14 cellular contexts compared by ENCODE assay signal in the genomic region with DNA sequence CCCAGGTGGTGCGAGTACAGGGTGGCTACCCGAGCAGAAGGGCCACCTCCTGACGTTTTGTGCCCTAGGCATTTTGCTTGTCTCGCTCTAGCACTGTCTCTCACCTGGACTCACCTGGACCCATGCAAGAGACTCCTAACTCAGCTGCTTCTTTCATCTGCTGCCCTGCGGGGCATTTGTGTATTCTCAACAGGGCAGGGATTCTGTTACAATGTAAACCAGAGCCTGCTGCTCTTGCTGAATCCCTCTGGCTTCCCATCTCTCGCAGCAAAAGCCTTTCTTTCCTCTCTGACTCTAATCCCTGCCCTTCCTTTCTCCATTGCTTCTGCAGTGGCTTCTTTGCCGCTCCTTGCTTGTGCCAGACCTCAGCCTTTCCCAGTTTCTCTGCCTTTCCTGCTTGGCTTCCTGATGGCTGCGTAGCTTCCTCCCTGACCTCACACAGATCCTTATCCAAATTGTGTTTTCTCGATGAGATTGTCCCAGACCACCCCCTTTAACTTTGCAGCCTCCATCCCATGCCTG. TPM values are rescaled to one million over a fixed set of nuclear protein-coding genes. Genes with fewer than 3 reads are reported as not detected.
DNase-seq lines count a peak whose midpoint lies in the region; ATAC-seq and TF ChIP-seq lines count a peak whose summit lies in the region.
"Had no signal": no experiment of that assay in that cellular context is flagged by ENCODE, and none has a peak within 500 bp of the region (broad histone marks: within the 10 kb centered on the region; RNA-seq: fewer than 3 reads in every experiment).

No MANE protein-coding gene starts in this region.

- 68% methylated on average over 9 of the region's 9 CpGs for WGBS in mammary epithelial cell (ENCODE audit: low coverage, missing lambda C conversion rate)

- no peak overlapping the region for H2AFZ ChIP-seq in mammary epithelial cell (ENCODE audit: low read depth, low read length)

- H3K4me1 ChIP-seq in breast epithelium (no peaks in the 10 kb centered on the region), mammary epithelial cell (ENCODE audit: insufficient read depth, low read length) (no peaks in the 10 kb centered on the region), left ventricle myocardium inferior (peaks cover 7% of the 10 kb centered on the region)

- H3K4me3 ChIP-seq in breast epithelium: no peak overlapping the region
- no peak overlapping the region for H3K4me3 ChIP-seq in mammary epithelial cell (replicated peaks in 1 of 3; ENCODE audit: insufficient read depth in 1 of 3, low read depth in 2 of 3, low read length in 3 of 3)
- H3K4me3 ChIP-seq in left ventricle myocardium inferior: no peak overlapping the region
- H3K4me3 ChIP-seq: thoracic aorta had no signal

- no peak overlapping the region for H3K9ac ChIP-seq in mammary epithelial cell (ENCODE audit: insufficient read depth, low read length)

- no TSS peak for BruUV-seq in mammary epithelial cell (replicated peaks; lab: Mats Ljungman, UMichigan)

- no peaks in the 10 kb centered on the region for H3K79me2 ChIP-seq in mammary epithelial cell (ENCODE audit: insufficient read depth, low read length)

- TF ChIP-seq POLR2A in breast epithelium (IDR thresholded peaks at IDR 0.05): no peak

- TF ChIP-seq CTCF in breast epithelium (IDR thresholded peaks at IDR 0.05): no peak
- TF ChIP-seq CTCF in mammary epithelial cell (conservative IDR thresholded peaks at IDR 0.05 in 1 of 2, IDR thresholded peaks at IDR 0.05 in 1 of 2; ENCODE audit: extremely low read depth in 1 of 2, insufficient read depth in 1 of 2, low read depth in 1 of 2, low read length in 2 of 2): no peak
- no peak for TF ChIP-seq CTCF in left ventricle myocardium inferior (IDR thresholded peaks at IDR 0.05; ENCODE audit: borderline replicate concordance)

- H3K27me3 ChIP-seq in breast epithelium: no peaks in the 10 kb centered on the region
- H3K27me3 ChIP-seq in mammary epithelial cell (ENCODE audit: insufficient read depth, low read length): no peaks in the 10 kb centered on the region
- peaks cover 1% of the 10 kb centered on the region for H3K27me3 ChIP-seq in left ventricle myocardium inferior (ENCODE audit: low read depth)

- ATAC-seq in sciatic nerve: peak; percentile 48
- no peak for ATAC-seq in GM18907 (IDR thresholded peaks at IDR 0.05; ENCODE audit: unreplicated experiment)
- ATAC-seq: natural killer cell had no signal

- peak; percentile 33 to 58 for DNase-seq in breast epithelium (ENCODE audit: low spot score in 2 of 2)
- no peak for DNase-seq in mammary epithelial cell
- peak; percentile 81 for DNase-seq in NCI-H2196 treated with DMSO at 0.1 percent for 48 hours (lab: John Stamatoyannopoulos, UW; ENCODE audit: unreplicated experiment)
- peak; percentile 78 for DNase-seq in dermis blood vessel endothelial cell
- no peak for DNase-seq in sciatic nerve (ENCODE audit: low spot score)
- no peak for DNase-seq in activated gamma-delta T cell treated with Interleukin-2 at 50 U/mL for 16 hours
- DNase-seq in left ventricle myocardium inferior: no peak
- DNase-seq: activated naive CD4-positive, alpha-beta T cell treated with anti-CD3 and anti-CD28 coated beads, Interleukin-2, amount 10 ng/mL, durations not matched to agents 7 days and 5 days; CD4-positive, CD25-positive, alpha-beta regulatory T cell; natural killer cell; RPMI8226; stimulated activated CD4-positive, alpha-beta T cell treated with anti-CD3 and anti-CD28 coated beads, Interleukin-1b, Interleukin-23, amount 100 ng/mL, for 48 hours had no signal

- in situ Hi-C loops in mammary epithelial cell (cut with MboI; ENCODE audit: low sequenced_read_pairs in 2 of 2): no loop called here

- CTCF ChIA-PET in mammary epithelial cell (lab: Charles Lee; ENCODE audit: low non-redundant PET): no interaction called here

- H3K4me2 ChIP-seq in mammary epithelial cell (ENCODE audit: insufficient read depth, low read depth, low read length): no peak overlapping the region

- no peaks in the 10 kb centered on the region for H4K20me1 ChIP-seq in mammary epithelial cell (ENCODE audit: insufficient read depth, low read length)

- intact Hi-C loops in breast epithelium (cut with DNase I; ENCODE audit: low total_unique reads): no loop called here
- intact Hi-C loops in mammary epithelial cell (cut with micrococcal nuclease): no loop called here
- intact Hi-C loops in sciatic nerve (cut with DNase I): no loop called here
- intact Hi-C loops in left ventricle myocardium inferior (cut with micrococcal nuclease): no loop called here

- H3K27ac ChIP-seq in breast epithelium (peak overlapping the region; percentile 27 to 52), mammary epithelial cell (ENCODE audit: insufficient read depth, low read depth, low read length) (no peak overlapping the region), left ventricle myocardium inferior (replicated peaks) (no peak overlapping the region)
- H3K27ac ChIP-seq: thoracic aorta had no signal

- dilution Hi-C loops in mammary epithelial cell (cut with HindIII; ENCODE audit: low sequenced_read_pairs): no loop called here

- H3K36me3 ChIP-seq in breast epithelium: no peaks in the 10 kb centered on the region
- H3K36me3 ChIP-seq in mammary epithelial cell (ENCODE audit: insufficient read depth, low read length): no peaks in the 10 kb centered on the region
- H3K36me3 ChIP-seq in left ventricle myocardium inferior: no peaks in the 10 kb centered on the region
- H3K36me3 ChIP-seq: thoracic aorta had no signal

- H3K9me3 ChIP-seq in breast epithelium (no peaks in the 10 kb centered on the region), mammary epithelial cell (replicated peaks; ENCODE audit: insufficient read depth, low read length) (no peaks in the 10 kb centered on the region), left ventricle myocardium inferior (replicated peaks) (no peaks in the 10 kb centered on the region)
- H3K9me3 ChIP-seq: thoracic aorta had no signal

RNA-seq across cellular contexts. Expression of a gene that starts 10.2 kb away (rescaled TPM):
- total RNA-seq in breast epithelium (10 to 100 TPM in 1 of 3 donors, 1 to 10 TPM in 2; 9.3 to 14.8 (median 9.5) TPM), mammary epithelial cell (1 to 10 TPM in 1 of 2 donors, under 1 TPM in 1; 0.99 to 2.7 TPM), dermis blood vessel endothelial cell (3.7 and 5.1 TPM in 2 replicates), sciatic nerve (7.0 TPM), left ventricle myocardium inferior (3.7 TPM)
- polyA plus RNA-seq in mammary epithelial cell: 0.08 TPM
- not detected for polyA minus RNA-seq in mammary epithelial cell

RNA-seq across cellular contexts. Expression of a gene that starts 10.6 kb away (rescaled TPM):
- 1 to 10 TPM in 2 of 3 donors, under 1 TPM in 1; 0.64 to 4.1 (median 2.3) TPM for total RNA-seq in breast epithelium
- under 1 TPM in 1 of 2 donors, not detected in 1; 0.33 TPM for total RNA-seq in mammary epithelial cell
- not detected for polyA plus RNA-seq in mammary epithelial cell
- polyA minus RNA-seq in mammary epithelial cell: not detected
- total RNA-seq in dermis blood vessel endothelial cell: 1.5 TPM in 2 replicates
- 1.1 TPM for total RNA-seq in sciatic nerve
- total RNA-seq in left ventricle myocardium inferior: 0.08 TPM

RNA-seq across cellular contexts. Expression of a gene that starts 53.7 kb away (rescaled TPM):
- total RNA-seq in breast epithelium: 10 to 100 TPM; 36.7 to 94.9 (median 48.3) TPM
- 100 to 1,000 TPM in 1 of 2 donors, 10 to 100 TPM in 1; 96.4 to 124 TPM for total RNA-seq in mammary epithelial cell
- polyA plus RNA-seq in mammary epithelial cell: 83.9 TPM
- polyA minus RNA-seq in mammary epithelial cell: 51.2 TPM
- total RNA-seq in dermis blood vessel endothelial cell: 41.8 and 43.9 TPM in 2 replicates
- 62.1 TPM for total RNA-seq in sciatic nerve
- total RNA-seq in left ventricle myocardium inferior: 99.9 TPM

Comparison
In these comparisons a context has a peak if more than half of its experiments do, and no peak if none do; other contexts are left out.
1. DNase-seq: peak in breast epithelium (2 of 2), NCI-H2196 treated with DMSO at 0.1 percent for 48 hours (single experiment) and dermis blood vessel endothelial cell (single experiment); none in mammary epithelial cell (single experiment), sciatic nerve (single experiment), activated gamma-delta T cell treated with Interleukin-2 at 50 U/mL for 16 hours (single experiment) and left ventricle myocardium inferior (single experiment).
2. H3K27ac ChIP-seq: peak in breast epithelium (2 of 2); none in mammary epithelial cell (single experiment) and left ventricle myocardium inferior (single experiment).